14 cellular contexts compared by ENCODE assay signal in the genomic region with DNA sequence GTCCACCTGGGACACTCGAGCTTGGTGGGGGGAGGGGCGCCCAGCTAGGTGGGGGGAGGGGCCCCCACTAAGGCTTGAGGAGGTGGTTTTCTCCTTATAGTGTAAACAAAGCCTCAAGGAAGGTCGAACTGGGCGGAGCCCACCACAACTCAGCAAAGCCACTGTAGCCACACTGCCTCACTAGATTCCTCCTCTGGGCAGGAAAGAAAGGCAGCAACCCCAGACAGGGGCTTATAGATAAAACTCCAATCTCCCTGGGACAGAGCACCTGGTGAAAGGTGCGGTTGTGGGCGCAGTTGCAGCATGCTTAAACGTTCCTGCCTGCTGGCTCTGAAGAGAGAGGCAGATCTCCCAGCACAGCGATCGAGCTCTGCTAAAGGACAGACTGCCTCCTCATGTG.
DNase-seq lines count a peak whose midpoint lies in the region; FAIRE-seq and TF ChIP-seq lines count a peak whose summit lies in the region.
"Had no signal": no experiment of that assay in that cellular context is flagged by ENCODE, and none has a peak within 500 bp of the region (broad histone marks: within the 10 kb centered on the region; RNA-seq: fewer than 3 reads in every experiment).

No MANE protein-coding gene starts in this region.

- H4K8ac ChIP-seq in H1 (ENCODE audit: extremely low read depth, insufficient read depth, low read length) = no peak overlapping the region
- H4K8ac ChIP-seq in trophoblast cell (ENCODE audit: low read depth, low read length) = no peak overlapping the region

- peak; percentile 82 for DNase-seq in ELF-1 (ENCODE audit: low read depth, low spot score)
- peak in 1 of 2 experiments; percentile 13 for DNase-seq in H1 (ENCODE audit: low read depth in 1 of 2, low spot score in 2 of 2)
- peak; percentile 5 for DNase-seq in left kidney (ENCODE audit: low read depth, low spot score)
- no peak for DNase-seq in trophoblast cell
- DNase-seq in NCI-H128 (lab: John Stamatoyannopoulos, UW; ENCODE audit: unreplicated experiment) = no peak
- no peak for DNase-seq in tibial artery
- DNase-seq: NCI-H1417 treated with DMSO at 0.1 percent for 48 hours, NCI-H1930, NCI-H2171 treated with DMSO at 0.1 percent for 48 hours, NCI-H446 treated with DMSO at 0.1 percent for 48 hours, PC-3 had no signal

- peaks cover 14% of the 10 kb centered on the region for H3K4me1 ChIP-seq in HUES6 (ENCODE audit: control insufficient read depth, insufficient read depth, low read length)
- H3K4me1 ChIP-seq in H1 (replicated peaks in 1 of 4; ENCODE audit: control insufficient read depth in 3 of 4, insufficient read depth in 4 of 4, low read length in 3 of 4) = peaks cover 0 to 10% (median 2%) of the 10 kb centered on the region in 4 experiments; a peak in 2 of 7 replicates
- peaks cover 0 to 2% of the 10 kb centered on the region in 2 experiments for H3K4me1 ChIP-seq in trophoblast cell (ENCODE audit: control insufficient read depth in 1 of 2, insufficient read depth in 2 of 2, low read length in 2 of 2)
- no peaks in the 10 kb centered on the region for H3K4me1 ChIP-seq in tibial artery

- H3K79me1 ChIP-seq in H1 (ENCODE audit: low read depth, low read length) (no peaks in the 10 kb centered on the region), trophoblast cell (ENCODE audit: low read length) (no peaks in the 10 kb centered on the region)

- no peaks in the 10 kb centered on the region for H3K79me2 ChIP-seq in H1 (ENCODE audit: control insufficient read depth in 1 of 2, insufficient read depth in 2 of 2, low read length in 2 of 2)
- H3K79me2 ChIP-seq in trophoblast cell (ENCODE audit: control insufficient read depth, insufficient read depth, low read length, poor library complexity) = no peaks in the 10 kb centered on the region

- H4K91ac ChIP-seq in H1 (replicated peaks; ENCODE audit: insufficient read length, low read length) = no peak overlapping the region
- H4K91ac ChIP-seq in trophoblast cell (ENCODE audit: low read depth, low read length) = no peak overlapping the region

- H3K9ac ChIP-seq in HUES6 (ENCODE audit: low read length) (no peak overlapping the region), H1 (replicated peaks in 1 of 4; ENCODE audit: extremely low read depth in 1 of 4, low read depth in 3 of 4, low read length in 3 of 4) (no peak overlapping the region; a peak in 1 of 7 replicates), trophoblast cell (ENCODE audit: low read length) (no peak overlapping the region)

- H2AFZ ChIP-seq in H1 (ENCODE audit: low read length) (no peak overlapping the region), trophoblast cell (ENCODE audit: insufficient read depth, low read length, poor library complexity) (no peak overlapping the region)

- POLR2A ChIA-PET in H1 (lab: Charles Lee; ENCODE audit: partially characterized antibody) = interaction anchor here (1.2 kb wide), 1 partner anchor 22 kb away, joined by 4 read pairs; no protein-coding TSS in a partner anchor

- no peak for TF ChIP-seq EP300 in H1 (IDR thresholded peaks at IDR 0.05; ENCODE audit: borderline replicate concordance in 1 of 2, low read depth in 2 of 2, low read length in 2 of 2)

- no peak for TF ChIP-seq RAD21 in H1 (IDR thresholded peaks at IDR 0.05 in 1 of 2, conservative IDR thresholded peaks at IDR 0.05 in 1 of 2; ENCODE audit: low read depth in 2 of 2, low read length in 2 of 2)

- no peak overlapping the region for H3K23ac ChIP-seq in H1 (ENCODE audit: insufficient read length)
- no peak overlapping the region for H3K23ac ChIP-seq in trophoblast cell (ENCODE audit: low read length)

- H3K56ac ChIP-seq in H1 (replicated peaks; ENCODE audit: insufficient read length, low read depth, low read length) = no peak overlapping the region

- H4K20me1 ChIP-seq in H1 (replicated peaks in 1 of 2; ENCODE audit: control insufficient read depth in 1 of 2, insufficient read depth in 2 of 2, low read length in 2 of 2) = no peaks in the 10 kb centered on the region

- H3K23me2 ChIP-seq in H1 (ENCODE audit: low read depth, low read length) = no peaks in the 10 kb centered on the region

- peak overlapping the region; percentile 61; the same call in 1 of the 2 replicates for H2BK15ac ChIP-seq in H1 (ENCODE audit: low read length)

- H2AK5ac ChIP-seq in H1 (ENCODE audit: low read depth, low read length) (no peak overlapping the region), trophoblast cell (ENCODE audit: low read length) (no peak overlapping the region)

- no peak overlapping the region for H4K5ac ChIP-seq in H1 (ENCODE audit: insufficient read length, low read depth, low read length)

- H4K12ac ChIP-seq in trophoblast cell (ENCODE audit: low read depth, low read length) = no peak overlapping the region

- no peak for TF ChIP-seq POLR2A in H1 (IDR thresholded peaks at IDR 0.05; ENCODE audit: control extremely low read depth in 1 of 2, low read depth in 2 of 2, low read length in 2 of 2)

- WGBS in H1 (ENCODE audit: extremely low coverage in 1 of 2, insufficient coverage in 1 of 2, insufficient read length in 1 of 2, insufficient replicate concordance in 2 of 2, low coverage in 1 of 2, low lambda C conversion rate in 2 of 2, missing lambda C conversion rate in 1 of 2), 2 experiments = 84% methylated on average over 9 of the region's 9 CpGs; no CpG with 5 or more reads in 1 of the 2 experiments
- WGBS in trophoblast cell (ENCODE audit: extremely low coverage, insufficient coverage, insufficient read length) = no CpG with 5 or more reads among the region's 9 CpGs

- TF ChIP-seq CTCF in H1 (IDR thresholded peaks at IDR 0.05; ENCODE audit: control extremely low read depth in 1 of 3, insufficient read depth in 1 of 3, low read depth in 1 of 3, low read length in 3 of 3) (no peak), tibial artery (IDR thresholded peaks at IDR 0.05) (no peak)

- H2BK120ac ChIP-seq in H1 (replicated peaks; ENCODE audit: low read depth, low read length) = no peak overlapping the region
- H2BK120ac ChIP-seq in trophoblast cell (ENCODE audit: insufficient read depth, low read length, poor library complexity) = no peak overlapping the region

- H3K36me3 ChIP-seq in HUES6 (ENCODE audit: control insufficient read depth, insufficient read depth, low read length) (peaks cover 2% of the 10 kb centered on the region; the same call in 1 of the 2 replicates), H1 (ENCODE audit: control insufficient read depth in 2 of 4, insufficient read depth in 4 of 4, low read length in 3 of 4) (peaks cover 0 to 5% (median under 1%) of the 10 kb centered on the region in 4 experiments; a peak in 2 of 8 replicates), trophoblast cell (ENCODE audit: control insufficient read depth in 1 of 2, insufficient read depth in 2 of 2, low read length in 2 of 2) (peaks cover 0 to 4% of the 10 kb centered on the region in 2 experiments), tibial artery (peaks cover 13 to 26% (median 16%) of the 10 kb centered on the region in 3 donors)

- FAIRE-seq in H1 (lab: Jason Lieb, UNC) = no peak

- H3K27me3 ChIP-seq in HUES6 (ENCODE audit: control insufficient read depth, insufficient read depth, low read length) = no peaks in the 10 kb centered on the region
- no peaks in the 10 kb centered on the region for H3K27me3 ChIP-seq in H1 (replicated peaks in 1 of 4; ENCODE audit: control insufficient read depth in 3 of 4, extremely low read depth in 1 of 4, insufficient read depth in 3 of 4, low read length in 3 of 4)
- no peaks in the 10 kb centered on the region for H3K27me3 ChIP-seq in trophoblast cell (ENCODE audit: insufficient read depth, low read length)
- no peaks in the 10 kb centered on the region for H3K27me3 ChIP-seq in tibial artery

- H3K27ac ChIP-seq in HUES6 (ENCODE audit: low read depth, low read length) (0 out of 2 replicates have a peak overlapping the region, but pooled peaks have one; percentile 15), H1 (ENCODE audit: low read depth, low read length) (peak overlapping the region; percentile 34; the same call in 1 of the 2 replicates), trophoblast cell (ENCODE audit: low read depth, low read length) (no peak overlapping the region), tibial artery (no peak overlapping the region)
- H3K27ac ChIP-seq: C4-2B, RWPE1 had no signal

- H3K14ac ChIP-seq in H1 (ENCODE audit: insufficient read length) = no peak overlapping the region
- no peak overlapping the region for H3K14ac ChIP-seq in trophoblast cell (ENCODE audit: low read length)

- CTCF ChIA-PET in H1 (lab: Charles Lee; ENCODE audit: partially characterized antibody) = interaction anchor here (1.0 to 1.8 kb wide), 2 partner anchors 12 to 180 kb away, joined by 5 to 6 read pairs; no protein-coding TSS in a partner anchor

- H3K4me2 ChIP-seq in H1 (ENCODE audit: insufficient read depth in 1 of 2, low read depth in 2 of 2, low read length in 2 of 2) (peak overlapping the region in 1 of 2 experiments; percentile 21; a peak in 1 of 4 replicates), trophoblast cell (ENCODE audit: low read length) (no peak overlapping the region)

- H3K18ac ChIP-seq in H1 (ENCODE audit: extremely low read depth, low read length) (no peak overlapping the region; the same call in 1 of the 2 replicates), trophoblast cell (ENCODE audit: low read length) (no peak overlapping the region)

- H3K4ac ChIP-seq in H1 (replicated peaks; ENCODE audit: insufficient read length, low read depth, low read length) (no peak overlapping the region), trophoblast cell (ENCODE audit: low read depth, low read length) (no peak overlapping the region)

- H2BK20ac ChIP-seq in H1 (ENCODE audit: low read length) = no peak overlapping the region

- intact Hi-C loops in tibial artery (cut with DNase I; ENCODE audit: low total_unique reads) = no loop called here

- H2BK5ac ChIP-seq in H1 (ENCODE audit: low read depth, low read length) (peak overlapping the region; percentile 40; the same call in 1 of the 2 replicates), trophoblast cell (ENCODE audit: low read depth, low read length, poor library complexity) (no peak overlapping the region)

- H2BK12ac ChIP-seq in H1 (ENCODE audit: low read depth, low read length) (no peak overlapping the region), trophoblast cell (ENCODE audit: low read length) (no peak overlapping the region)

- H3K9me3 ChIP-seq in HUES6 (ENCODE audit: control insufficient read depth, insufficient read depth, low read depth, low read length) (no peaks in the 10 kb centered on the region), H1 (ENCODE audit: insufficient read depth in 2 of 2, low read depth in 1 of 2, low read length in 1 of 2) (no peaks in the 10 kb centered on the region), trophoblast cell (ENCODE audit: insufficient read depth, low read depth, low read length) (no peaks in the 10 kb centered on the region), tibial artery (peaks cover 0 to 7% (median 0%) of the 10 kb centered on the region in 3 donors)

- H3K4me3 ChIP-seq in HUES6 (ENCODE audit: low read depth, low read length) (no peak overlapping the region), H1 (ENCODE audit: extremely low read depth in 1 of 4, insufficient read depth in 2 of 4, low read depth in 3 of 4, low read length in 4 of 4) (no peak overlapping the region), trophoblast cell (ENCODE audit: low read depth, low read length) (no peak overlapping the region), tibial artery (no peak overlapping the region)

TF ChIP-seq in H1, 55 proteins besides CTCF, POLR2A, EP300 and RAD21 (continues in another document):
- TF ChIP-seq KDM5A (IDR thresholded peaks at IDR 0.05; ENCODE audit: low read length) (no peak), ASH2L (IDR thresholded peaks at IDR 0.05; ENCODE audit: low read length) (peak; percentile 33)

Comparison
In these comparisons a context has a peak if more than half of its experiments do, and no peak if none do; other contexts are left out.
1. DNase-seq: peak in ELF-1 (single experiment) and left kidney (single experiment); none in trophoblast cell (0 of 2), NCI-H128 (single experiment) and tibial artery (0 of 2).
2. H3K27ac ChIP-seq: peak in HUES6 (single experiment) and H1 (single experiment); none in trophoblast cell (single experiment) and tibial artery (0 of 2).